12 cellular contexts compared by ENCODE assay signal in genomic region chr11:126340960-126341709, GRCh38. TPM values are rescaled to one million over a fixed set of nuclear protein-coding genes. Genes with fewer than 3 reads are reported as not detected.
A peak's percentile ranks its signal among the peaks of the same experiment; 100 is the strongest.
DNase-seq lines count a peak whose midpoint lies in the region; ATAC-seq lines count a peak whose summit lies in the region.
"Had no signal": no experiment of that assay in that cellular context is flagged by ENCODE, and none has a peak within 500 bp of the region (broad histone marks: within the 10 kb centered on the region; RNA-seq: fewer than 3 reads in every experiment).

No MANE protein-coding gene starts in this region.

- H3K27ac Mint-ChIP-seq in stimulated activated naive CD8-positive, alpha-beta T cell treated with anti-CD3 and anti-CD28 coated beads, Interleukin-15, amount 100 ng/mL, for 72 hours, result peak overlapping the region; percentile 19 to 65

- H3K4me1 Mint-ChIP-seq in stimulated activated naive CD8-positive, alpha-beta T cell treated with anti-CD3 and anti-CD28 coated beads, Interleukin-15, amount 100 ng/mL, for 72 hours, result peaks cover 31% of the 10 kb centered on the region

- no peaks in the 10 kb centered on the region for H3K27me3 Mint-ChIP-seq in stimulated activated naive CD8-positive, alpha-beta T cell treated with anti-CD3 and anti-CD28 coated beads, Interleukin-15, amount 100 ng/mL, for 72 hours

- no peak overlapping the region for H3K4me3 Mint-ChIP-seq in stimulated activated naive CD8-positive, alpha-beta T cell treated with anti-CD3 and anti-CD28 coated beads, Interleukin-15, amount 100 ng/mL, for 72 hours

- no peaks in the 10 kb centered on the region for H3K9me3 Mint-ChIP-seq in stimulated activated naive CD8-positive, alpha-beta T cell treated with anti-CD3 and anti-CD28 coated beads, Interleukin-15, amount 100 ng/mL, for 72 hours

- DNase-seq in Right ventricle myocardium superior (peak; percentile 12), left cardiac atrium (no peak), RPMI7951 (ENCODE audit: low read depth) (peak; percentile 59), fibroblast of gingiva (ENCODE audit: low read depth) (peak; percentile 50), OCI-M1 (lab: John Stamatoyannopoulos, UW) (no peak), DMS 273 treated with DMSO at 0.1 percent for 48 hours (lab: John Stamatoyannopoulos, UW) (no peak)
- DNase-seq in stimulated activated naive CD8-positive, alpha-beta T cell treated with anti-CD3 and anti-CD28 coated beads, Interleukin-15, amount 100 ng/mL, for 72 hours, result no peak
- no peak for DNase-seq in activated effector memory CD4-positive, alpha-beta T cell treated with Interleukin-2 at 50 U/mL for 16 hours
- DNase-seq: head of caudate nucleus; KG1; NCI-H2029 treated with DMSO at 0.1 percent for 48 hours; stimulated activated CD4-positive, alpha-beta T cell treated with anti-CD3 and anti-CD28 coated beads, Interleukin-1b, Interleukin-23, amount 100 ng/mL, for 48 hours had no signal

- intact Hi-C loops in Right ventricle myocardium superior (cut with DNase I) (no loop called here), left cardiac atrium (cut with DNase I) (no loop called here)

- ATAC-seq in Right ventricle myocardium superior (ENCODE audit: poor library complexity), result no peak
- no peak for ATAC-seq in left cardiac atrium
- no peak for ATAC-seq in stimulated activated naive CD8-positive, alpha-beta T cell treated with anti-CD3 and anti-CD28 coated beads, Interleukin-15, amount 100 ng/mL, for 72 hours

RNA-seq across cellular contexts. Expression of gene ST3GAL4, which starts 14.4 kb away (rescaled TPM):
- total RNA-seq in Right ventricle myocardium superior (36.5 TPM), left cardiac atrium (100 to 1,000 TPM in 1 of 2 donors, 10 to 100 TPM in 1; 57.1 to 109 TPM)
- 99.7 and 108 TPM in 2 replicates for total RNA-seq in RPMI7951 (2014; rRNA removed; shearing (Covaris generic))

RNA-seq across cellular contexts. Expression of gene DCPS, which starts 37.3 kb away (rescaled TPM):
- total RNA-seq in Right ventricle myocardium superior (10.7 TPM), left cardiac atrium (10 to 100 TPM; 11.3 to 13.1 TPM)
- total RNA-seq in RPMI7951 (2014; rRNA removed; shearing (Covaris generic)), result 41.7 and 50.0 TPM in 2 replicates

RNA-seq across cellular contexts. Expression of gene TIRAP, which starts 58.2 kb away (rescaled TPM):
- 7.2 TPM for total RNA-seq in Right ventricle myocardium superior
- total RNA-seq in left cardiac atrium, result 1 to 10 TPM; 7.6 to 8.7 TPM
- total RNA-seq in RPMI7951 (2014; rRNA removed; shearing (Covaris generic)), result 4.2 and 4.8 TPM in 2 replicates

Comparison
In these comparisons a context has a peak if more than half of its experiments do, and no peak if none do; other contexts are left out.
1. DNase-seq: peak in Right ventricle myocardium superior (single experiment), RPMI7951 (single experiment) and fibroblast of gingiva (single experiment); none in left cardiac atrium (single experiment), stimulated activated naive CD8-positive, alpha-beta T cell treated with anti-CD3 and anti-CD28 coated beads, Interleukin-15, amount 100 ng/mL, for 72 hours (0 of 2), OCI-M1 (single experiment), activated effector memory CD4-positive, alpha-beta T cell treated with Interleukin-2 at 50 U/mL for 16 hours (single experiment) and DMS 273 treated with DMSO at 0.1 percent for 48 hours (single experiment).